In genomic region chr3:51375571-51375970, GRCh38 we compare ENCODE assay signal across 27 cellular contexts.
"Had no signal": no experiment of that assay in that cellular context is flagged by ENCODE, and none has a peak within 500 bp of the region (broad histone marks: within the 10 kb centered on the region; RNA-seq: fewer than 3 reads in every experiment).

No MANE protein-coding gene starts in this region.

- H3K36me3 ChIP-seq: brain microvascular endothelial cell, cardiac muscle cell, SJSA1 had no signal

- H3K27me3 Mint-ChIP-seq: activated CD4-positive, alpha-beta memory T cell treated with anti-CD3 and anti-CD28 coated beads for 36 hours; activated CD4-positive, alpha-beta T cell treated with anti-CD3 and anti-CD28 coated beads, Interleukin-2, amount 10 ng/mL, durations not matched to agents 24 days and 14 days; activated naive CD8-positive, alpha-beta T cell had no signal

- H3K27ac ChIP-seq: brain microvascular endothelial cell, cardiac muscle cell, SJSA1 had no signal

- DNase-seq: activated CD4-positive, alpha-beta memory T cell treated with anti-CD3 and anti-CD28 coated beads for 36 hours; activated CD4-positive, alpha-beta T cell treated with anti-CD3 and anti-CD28 coated beads for 1 hour; activated CD4-positive, alpha-beta T cell treated with anti-CD3 and anti-CD28 coated beads, Interleukin-2, amount 10 ng/mL, durations not matched to agents 24 days and 14 days; activated CD8-positive, alpha-beta memory T cell treated with anti-CD3 and anti-CD28 coated beads for 24 hours; activated gamma-delta T cell; activated naive CD4-positive, alpha-beta T cell treated with anti-CD3 and anti-CD28 coated beads for 36 hours; amygdala; brain microvascular endothelial cell; Karpas-422; MM.1S; NCI-H1105; NCI-H1436; NCI-H1694 treated with DMSO at 0.1 percent for 48 hours; NCI-H2081; NCI-H510A treated with DMSO at 0.1 percent for 48 hours; NCI-H69; NK-92 treated with Interleukin-12 subunit alpha and Interleukin-12 subunit beta, amount 100 ng/mL, for 24 hours; OCI-M1; RPMI8226; SHP77 had no signal

- ATAC-seq: K562, Panc1, SK-N-SH treated with all-trans-retinoic acid at 6 μM for 48 hours had no signal

- H3K9me3 Mint-ChIP-seq: activated CD4-positive, alpha-beta memory T cell treated with anti-CD3 and anti-CD28 coated beads for 36 hours; activated CD4-positive, alpha-beta T cell treated with anti-CD3 and anti-CD28 coated beads, Interleukin-2, amount 10 ng/mL, durations not matched to agents 24 days and 14 days; activated naive CD4-positive, alpha-beta T cell treated with anti-CD3 and anti-CD28 coated beads for 36 hours; T-helper 1 cell treated with Interleukin-12 subunit alpha and Interleukin-12 subunit beta and Interleukin-4 antibody, amounts not matched to agents 30 μg/mL and 1 μg/mL, for 36 hours had no signal

- H3K27me3 ChIP-seq: brain microvascular endothelial cell, cardiac muscle cell, SJSA1 had no signal

- H3K4me3 Mint-ChIP-seq: activated CD4-positive, alpha-beta memory T cell treated with anti-CD3 and anti-CD28 coated beads for 36 hours; activated CD4-positive, alpha-beta T cell treated with anti-CD3 and anti-CD28 coated beads, Interleukin-2, amount 10 ng/mL, durations not matched to agents 24 days and 14 days; activated naive CD4-positive, alpha-beta T cell treated with anti-CD3 and anti-CD28 coated beads for 36 hours; activated naive CD8-positive, alpha-beta T cell; T-helper 1 cell treated with Interleukin-12 subunit alpha and Interleukin-12 subunit beta and Interleukin-4 antibody, amounts not matched to agents 30 μg/mL and 1 μg/mL, for 36 hours had no signal

- H3K27ac Mint-ChIP-seq: activated CD4-positive, alpha-beta memory T cell treated with anti-CD3 and anti-CD28 coated beads for 36 hours; activated CD4-positive, alpha-beta T cell treated with anti-CD3 and anti-CD28 coated beads, Interleukin-2, amount 10 ng/mL, durations not matched to agents 24 days and 14 days; activated naive CD4-positive, alpha-beta T cell treated with anti-CD3 and anti-CD28 coated beads for 36 hours; activated naive CD8-positive, alpha-beta T cell; T-helper 1 cell treated with Interleukin-12 subunit alpha and Interleukin-12 subunit beta and Interleukin-4 antibody, amounts not matched to agents 30 μg/mL and 1 μg/mL, for 36 hours had no signal

- H3K4me3 ChIP-seq: cardiac muscle cell, K562, SJSA1 had no signal

- H3K36me3 Mint-ChIP-seq: activated CD4-positive, alpha-beta memory T cell treated with anti-CD3 and anti-CD28 coated beads for 36 hours; activated naive CD8-positive, alpha-beta T cell had no signal

- H3K9me3 ChIP-seq: SJSA1 had no signal

- H3K4me1 ChIP-seq: SJSA1 had no signal
